20 cellular contexts compared by ENCODE assay signal in genomic region chr3:186964629-186965028, GRCh38. TPM values are rescaled to one million over a fixed set of nuclear protein-coding genes. Genes with fewer than 3 reads are reported as not detected.
DNase-seq lines count a peak whose midpoint lies in the region; ATAC-seq, FAIRE-seq and TF ChIP-seq lines count a peak whose summit lies in the region.
"Had no signal": no experiment of that assay in that cellular context is flagged by ENCODE, and none has a peak within 500 bp of the region (broad histone marks: within the 10 kb centered on the region; RNA-seq: fewer than 3 reads in every experiment).

No MANE protein-coding gene starts in this region.

- H3K27ac ChIP-seq in right atrium auricular region (peak overlapping the region; percentile 67), substantia nigra (ENCODE audit: low read depth, low read length, poor library complexity, severe bottlenecking) (peak overlapping the region; percentile 64), small intestine (ENCODE audit: low read depth in 1 of 2, low read length in 1 of 2) (no peak overlapping the region)
- H3K27ac ChIP-seq: RWPE1 had no signal

- H3K4me3 ChIP-seq in right atrium auricular region (no peak overlapping the region), iPS-18c (ENCODE audit: insufficient read depth, low read depth, low read length) (peak overlapping the region; percentile 5; the same call in 1 of the 2 replicates), small intestine (ENCODE audit: low read depth in 1 of 2, low read length in 2 of 2) (no peak overlapping the region)
- H3K4me3 ChIP-seq: lung, MG63 had no signal

- CTCF ChIA-PET in WTC11 (lab: Charles Lee), result interaction anchor here (1.1 to 4.8 kb wide), 4 partner anchors 32 to 201 kb away, joined by 3 to 20 read pairs (median 4); no protein-coding TSS in a partner anchor

- H3K27me3 Mint-ChIP-seq in WTC11 (ENCODE audit: low read depth), result no peaks in the 10 kb centered on the region
- H3K27me3 Mint-ChIP-seq: naive thymus-derived CD4-positive, alpha-beta T cell had no signal

- no peak for FAIRE-seq in small intestine (lab: Jason Lieb, UNC)
- FAIRE-seq: HTR-8/SVneo had no signal

- peaks cover 0 to 85% of the 10 kb centered on the region in 2 donors for H3K4me1 ChIP-seq in right atrium auricular region
- H3K4me1 ChIP-seq in small intestine (ENCODE audit: control insufficient read depth in 2 of 2, insufficient read depth in 1 of 2, low read depth in 1 of 2, low read length in 1 of 2), result no peaks in the 10 kb centered on the region

- no peaks in the 10 kb centered on the region for H3K27me3 ChIP-seq in right atrium auricular region
- no peaks in the 10 kb centered on the region for H3K27me3 ChIP-seq in small intestine (ENCODE audit: control insufficient read depth in 2 of 2, insufficient read depth in 2 of 2, low read length in 2 of 2)
- H3K27me3 ChIP-seq: MG63 had no signal

- H3K4me3 Mint-ChIP-seq in WTC11, result peak overlapping the region; percentile 21
- H3K4me3 Mint-ChIP-seq: activated CD8-positive, alpha-beta T cell treated with anti-CD3 and anti-CD28 coated beads, Interleukin-2, amount 10 ng/mL, durations not matched to agents 7 days and 5 days; HFFc6; naive thymus-derived CD4-positive, alpha-beta T cell had no signal

- H3K9me3 ChIP-seq in right atrium auricular region, result no peaks in the 10 kb centered on the region
- H3K9me3 ChIP-seq in iPS-18c (ENCODE audit: control insufficient read depth, insufficient read depth, low read length), result peaks cover 2% of the 10 kb centered on the region
- H3K9me3 ChIP-seq in small intestine (ENCODE audit: control insufficient read depth, low read depth), result no peaks in the 10 kb centered on the region

- DNase-seq in right atrium auricular region (ENCODE audit: low spot score) (no peak), Right ventricle myocardium inferior (ENCODE audit: missing footprints) (no peak), WTC11 (ENCODE audit: low spot score) (no peak), substantia nigra (lab: John Stamatoyannopoulos, UW) (no peak), NCI-H128 (lab: John Stamatoyannopoulos, UW; ENCODE audit: unreplicated experiment) (no peak), small intestine (no peak)
- no peak for DNase-seq in activated CD8-positive, alpha-beta memory T cell treated with anti-CD3 and anti-CD28 coated beads, Interleukin-2, amount 50 U/mL, for 48 hours
- DNase-seq: activated CD8-positive, alpha-beta T cell treated with anti-CD3 and anti-CD28 coated beads, Interleukin-2, amount 10 ng/mL, durations not matched to agents 7 days and 5 days; amniotic stem cell; cerebellar nuclear complex; COR-L47; HFFc6; MG63; naive thymus-derived CD4-positive, alpha-beta T cell; NCI-H1694; NCI-H226 had no signal

- ATAC-seq in Right ventricle myocardium inferior (no peak), WTC11 (peak; percentile 55)
- ATAC-seq: activated CD8-positive, alpha-beta T cell treated with anti-CD3 and anti-CD28 coated beads, Interleukin-2, amount 10 ng/mL, durations not matched to agents 7 days and 5 days; naive thymus-derived CD4-positive, alpha-beta T cell had no signal

- 72 to 85% (median 84%) methylated on average over 9 of the region's 9 CpGs for WGBS in small intestine, 3 donors

- TF ChIP-seq CTCF in right atrium auricular region (IDR thresholded peaks at IDR 0.05) (no peak), WTC11 (IDR thresholded peaks at IDR 0.05) (no peak)

- POLR2A ChIA-PET in WTC11 (lab: Charles Lee), result interaction anchor here (0.6 kb wide), 1 partner anchor 10 kb away, joined by 4 read pairs; no protein-coding TSS in a partner anchor

- no peaks in the 10 kb centered on the region for H3K36me3 ChIP-seq in right atrium auricular region
- no peaks in the 10 kb centered on the region for H3K36me3 ChIP-seq in small intestine (ENCODE audit: control insufficient read depth in 2 of 2, insufficient read depth in 2 of 2, low read length in 2 of 2)
- H3K36me3 ChIP-seq: MG63 had no signal

- no peaks in the 10 kb centered on the region for H3K9me3 Mint-ChIP-seq in WTC11
- H3K9me3 Mint-ChIP-seq: HFFc6 had no signal

- peak overlapping the region; percentile 98 for H3K27ac Mint-ChIP-seq in WTC11
- H3K27ac Mint-ChIP-seq: activated CD8-positive, alpha-beta T cell treated with anti-CD3 and anti-CD28 coated beads, Interleukin-2, amount 10 ng/mL, durations not matched to agents 7 days and 5 days; HFFc6 had no signal

- intact Hi-C loops in Right ventricle myocardium inferior (cut with DNase I), result no loop called here

- H3K36me3 Mint-ChIP-seq in WTC11, result peaks cover 30% of the 10 kb centered on the region

- peaks cover 83% of the 10 kb centered on the region for H3K4me1 Mint-ChIP-seq in WTC11

TF ChIP-seq in WTC11, 78 proteins besides CTCF, POLR2A, EP300 and RAD21:
- TF ChIP-seq FOXP1 (CRISPR knock-in tag; IDR thresholded peaks at IDR 0.05; ENCODE audit: borderline replicate concordance) (no peak), ZNF416 (CRISPR knock-in tag; IDR thresholded peaks at IDR 0.05) (no peak), MYBL2 (CRISPR knock-in tag; IDR thresholded peaks at IDR 0.05) (no peak), SP1 (CRISPR knock-in tag; conservative IDR thresholded peaks at IDR 0.05) (no peak), ZNF512 (CRISPR knock-in tag; IDR thresholded peaks at IDR 0.05; ENCODE audit: borderline replicate concordance) (no peak), FOXK1 (CRISPR knock-in tag; IDR thresholded peaks at IDR 0.05) (no peak), NR1H2 (CRISPR knock-in tag; IDR thresholded peaks at IDR 0.05) (no peak), ETV6 (CRISPR knock-in tag; IDR thresholded peaks at IDR 0.05) (no peak), GTF2I (CRISPR knock-in tag; conservative IDR thresholded peaks at IDR 0.05) (no peak), MAX (CRISPR knock-in tag; IDR thresholded peaks at IDR 0.05) (no peak), HMGA2 (CRISPR knock-in tag; IDR thresholded peaks at IDR 0.05) (no peak)

RNA-seq across cellular contexts. Expression of gene ST6GAL1, which starts 34.3 kb away (rescaled TPM):
- total RNA-seq in right atrium auricular region (10 to 100 TPM; 55.1 to 94.3 TPM), Right ventricle myocardium inferior (77.1 TPM), WTC11 (2021) (82.5 to 87.5 TPM (median 83.4 TPM) in 3 replicates)
- 10 to 100 TPM in 1 of 3 donors, 1 to 10 TPM in 1, under 1 TPM in 1; 0.45 to 18.2 (median 3.8) TPM for polyA plus RNA-seq in small intestine

Comparison
In these comparisons a context has a peak if more than half of its experiments do, and no peak if none do; other contexts are left out.
1. H3K27ac ChIP-seq: peak in right atrium auricular region (2 of 2) and substantia nigra (single experiment); none in small intestine (0 of 2).